In the genomic region with DNA sequence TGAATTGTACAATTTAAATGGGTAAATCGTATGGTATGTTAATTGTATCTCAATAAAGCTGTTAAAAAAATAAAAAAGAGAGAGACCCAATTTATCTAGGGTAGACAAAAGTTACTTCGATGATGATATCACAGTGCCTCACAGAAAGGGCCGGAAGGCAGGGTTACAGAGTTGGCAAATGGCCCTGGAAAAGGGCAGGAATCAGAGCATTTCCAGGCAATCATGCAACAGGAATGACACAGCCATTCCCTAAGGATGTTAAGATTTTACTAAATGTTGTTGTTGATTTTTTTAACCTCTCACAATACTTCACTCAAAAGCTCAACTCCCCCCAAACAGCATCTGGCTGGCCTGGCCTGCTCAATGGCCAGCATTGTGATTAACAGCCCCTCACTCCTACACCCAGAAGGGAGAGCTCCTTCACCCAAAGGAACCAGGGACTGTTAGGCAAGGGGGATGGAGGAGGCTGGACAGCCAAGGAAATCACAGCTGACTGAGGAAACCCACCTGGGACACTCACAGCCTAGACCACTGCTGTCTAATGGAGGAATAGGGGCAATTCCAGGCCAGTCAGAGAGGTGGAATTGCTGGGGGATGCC, we compare ENCODE assay signal across 9 cellular contexts. TPM values are rescaled to one million over a fixed set of nuclear protein-coding genes. Genes with fewer than 3 reads are reported as not detected.
DNase-seq lines count a peak whose midpoint lies in the region; ATAC-seq and TF ChIP-seq lines count a peak whose summit lies in the region.
"Had no signal": no experiment of that assay in that cellular context is flagged by ENCODE, and none has a peak within 500 bp of the region (broad histone marks: within the 10 kb centered on the region; RNA-seq: fewer than 3 reads in every experiment).

No MANE protein-coding gene starts in this region.

- ATAC-seq in omental fat pad (ENCODE audit: low FRiP score) (peak; percentile 13), esophagus mucosa (no peak), HG02759 (IDR thresholded peaks at IDR 0.05; ENCODE audit: unreplicated experiment) (no peak)

- TF ChIP-seq CTCF in omental fat pad (IDR thresholded peaks at IDR 0.05), result no peak

- DNase-seq in AG20443 (ENCODE audit: low spot score) (peak; percentile 90), NCI-H226 (peak; percentile 78), fibroblast of gingiva (ENCODE audit: low read depth) (peak; percentile 88), omental fat pad (ENCODE audit: low spot score) (no peak), globus pallidus (ENCODE audit: low spot score) (no peak), superior temporal gyrus (ENCODE audit: extremely low spot score) (no peak)
- DNase-seq: erythroblast had no signal

RNA-seq across cellular contexts. Expression of gene SP100, which starts 7.7 kb away (rescaled TPM):
- total RNA-seq in omental fat pad, result 100 to 1,000 TPM in 2 of 4 donors, 10 to 100 TPM in 2; 75.5 to 223 (median 118) TPM
- total RNA-seq in esophagus mucosa, result 38.5 TPM

Comparison
In these comparisons a context has a peak if more than half of its experiments do, and no peak if none do; other contexts are left out.
1. DNase-seq: peak in AG20443 (single experiment), NCI-H226 (single experiment) and fibroblast of gingiva (single experiment); none in omental fat pad (single experiment), globus pallidus (single experiment) and superior temporal gyrus (single experiment).